Comparison of ENCODE assay signal across 19 cellular contexts in the genomic region with DNA sequence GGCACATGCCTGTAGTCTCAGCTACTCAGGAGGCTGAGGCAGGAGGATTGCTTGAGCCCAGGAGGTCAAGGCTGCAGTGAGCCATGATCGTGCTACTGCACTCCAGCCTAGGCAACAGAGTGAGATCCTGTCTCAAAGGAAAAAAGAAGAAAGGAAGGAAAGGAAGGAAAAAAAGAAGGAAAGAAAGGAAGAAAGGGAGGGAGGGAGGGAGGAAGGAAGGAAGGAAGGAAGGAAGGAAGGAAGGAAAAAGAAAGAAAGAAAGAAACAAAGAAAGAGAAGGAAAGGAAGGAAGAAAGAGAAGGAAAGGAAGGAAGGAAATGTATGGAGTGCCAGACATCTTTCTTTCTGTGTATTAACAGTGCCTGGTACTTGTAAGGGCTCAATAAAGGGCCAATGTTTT. TPM values are rescaled to one million over a fixed set of nuclear protein-coding genes. Genes with fewer than 3 reads are reported as not detected.
"Had no signal": no experiment of that assay in that cellular context is flagged by ENCODE, and none has a peak within 500 bp of the region (broad histone marks: within the 10 kb centered on the region; RNA-seq: fewer than 3 reads in every experiment).

No MANE protein-coding gene starts in this region.

RNA-seq across cellular contexts. Expression of gene BNIP5, which starts 1.5 kb away (rescaled TPM):
- total RNA-seq: naive thymus-derived CD8-positive, alpha-beta T cell; natural killer cell treated with Interleukin-12 subunit alpha and Interleukin-12 subunit beta and Interleukin-15 and Interleukin-18, amount 100 ng/mL, for 72 hours; neural crest cell; omental fat pad; osteocyte; posterior vena cava; pulmonary artery endothelial cell; right atrium auricular region; sciatic nerve; smooth muscle cell; spleen; subcutaneous adipose tissue; thoracic aorta; thyroid gland; tibial nerve; upper lobe of right lung; urinary bladder; uterus had no signal
- polyA plus RNA-seq: naive thymus-derived CD8-positive, alpha-beta T cell; smooth muscle cell; urinary bladder had no signal

RNA-seq across cellular contexts. Expression of gene ETV7, which starts 49.2 kb away (rescaled TPM):
- total RNA-seq: naive thymus-derived CD8-positive, alpha-beta T cell; neural crest cell; smooth muscle cell; temporal lobe had no signal
